1 cellular context compared by ENCODE assay signal in genomic region chr2:9003616-9004337, GRCh38.
TF ChIP-seq lines count a peak whose summit lies in the region.

Gene MBOAT2 (minus strand): TSS chr2:9003684. CDS start chr2:9003614, 70 bp downstream.

TF ChIP-seq in GM12878, 131 proteins besides CTCF, POLR2A, EP300 and RAD21 (continued from another document and continues in another):
- TF ChIP-seq CUX1 (IDR thresholded peaks at IDR 0.05; ENCODE audit: insufficient replicate concordance, low read depth, low read length) = no peak
- TF ChIP-seq NR2F1 (conservative IDR thresholded peaks at IDR 0.05) = peak; percentile 44
- TF ChIP-seq BRCA1 (IDR thresholded peaks at IDR 0.05; ENCODE audit: low read depth, low read length) = no peak
- no peak for TF ChIP-seq SREBF1 (IDR thresholded peaks at IDR 0.05; ENCODE audit: low read length)
- no peak; the same call in none of the 2 replicates for TF ChIP-seq LARP7 (IDR thresholded peaks at IDR 0.05)
- TF ChIP-seq, protein P1, sequence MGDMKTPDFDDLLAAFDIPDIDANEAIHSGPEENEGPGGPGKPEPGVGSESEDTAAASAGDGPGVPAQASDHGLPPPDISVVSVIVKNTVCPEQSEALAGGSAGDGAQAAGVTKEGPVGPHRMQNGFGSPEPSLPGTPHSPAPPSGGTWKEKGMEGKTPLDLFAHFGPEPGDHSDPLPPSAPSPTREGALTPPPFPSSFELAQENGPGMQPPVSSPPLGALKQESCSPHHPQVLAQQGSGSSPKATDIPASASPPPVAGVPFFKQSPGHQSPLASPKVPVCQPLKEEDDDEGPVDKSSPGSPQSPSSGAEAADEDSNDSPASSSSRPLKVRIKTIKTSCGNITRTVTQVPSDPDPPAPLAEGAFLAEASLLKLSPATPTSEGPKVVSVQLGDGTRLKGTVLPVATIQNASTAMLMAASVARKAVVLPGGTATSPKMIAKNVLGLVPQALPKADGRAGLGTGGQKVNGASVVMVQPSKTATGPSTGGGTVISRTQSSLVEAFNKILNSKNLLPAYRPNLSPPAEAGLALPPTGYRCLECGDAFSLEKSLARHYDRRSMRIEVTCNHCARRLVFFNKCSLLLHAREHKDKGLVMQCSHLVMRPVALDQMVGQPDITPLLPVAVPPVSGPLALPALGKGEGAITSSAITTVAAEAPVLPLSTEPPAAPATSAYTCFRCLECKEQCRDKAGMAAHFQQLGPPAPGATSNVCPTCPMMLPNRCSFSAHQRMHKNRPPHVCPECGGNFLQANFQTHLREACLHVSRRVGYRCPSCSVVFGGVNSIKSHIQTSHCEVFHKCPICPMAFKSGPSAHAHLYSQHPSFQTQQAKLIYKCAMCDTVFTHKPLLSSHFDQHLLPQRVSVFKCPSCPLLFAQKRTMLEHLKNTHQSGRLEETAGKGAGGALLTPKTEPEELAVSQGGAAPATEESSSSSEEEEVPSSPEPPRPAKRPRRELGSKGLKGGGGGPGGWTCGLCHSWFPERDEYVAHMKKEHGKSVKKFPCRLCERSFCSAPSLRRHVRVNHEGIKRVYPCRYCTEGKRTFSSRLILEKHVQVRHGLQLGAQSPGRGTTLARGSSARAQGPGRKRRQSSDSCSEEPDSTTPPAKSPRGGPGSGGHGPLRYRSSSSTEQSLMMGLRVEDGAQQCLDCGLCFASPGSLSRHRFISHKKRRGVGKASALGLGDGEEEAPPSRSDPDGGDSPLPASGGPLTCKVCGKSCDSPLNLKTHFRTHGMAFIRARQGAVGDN (IDR thresholded peaks at IDR 0.05) = peak; percentile 77
- TF ChIP-seq, protein P2, sequence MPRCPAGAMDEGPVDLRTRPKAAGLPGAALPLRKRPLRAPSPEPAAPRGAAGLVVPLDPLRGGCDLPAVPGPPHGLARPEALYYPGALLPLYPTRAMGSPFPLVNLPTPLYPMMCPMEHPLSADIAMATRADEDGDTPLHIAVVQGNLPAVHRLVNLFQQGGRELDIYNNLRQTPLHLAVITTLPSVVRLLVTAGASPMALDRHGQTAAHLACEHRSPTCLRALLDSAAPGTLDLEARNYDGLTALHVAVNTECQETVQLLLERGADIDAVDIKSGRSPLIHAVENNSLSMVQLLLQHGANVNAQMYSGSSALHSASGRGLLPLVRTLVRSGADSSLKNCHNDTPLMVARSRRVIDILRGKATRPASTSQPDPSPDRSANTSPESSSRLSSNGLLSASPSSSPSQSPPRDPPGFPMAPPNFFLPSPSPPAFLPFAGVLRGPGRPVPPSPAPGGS (IDR thresholded peaks at IDR 0.05; ENCODE audit: borderline replicate concordance, insufficient read depth, low read depth, low read length, poor library complexity, severe bottlenecking) = no peak
- TF ChIP-seq CREM (IDR thresholded peaks at IDR 0.05; ENCODE audit: low read depth) = no peak
- TF ChIP-seq CBFB (IDR thresholded peaks at IDR 0.05; ENCODE audit: low read depth) = no peak
- no peak for TF ChIP-seq TCF12 (IDR thresholded peaks at IDR 0.05; ENCODE audit: low read depth, low read length)
- no peak for TF ChIP-seq ZNF622 (IDR thresholded peaks at IDR 0.05)
- no peak for TF ChIP-seq EGR1 (IDR thresholded peaks at IDR 0.05; ENCODE audit: borderline replicate concordance in 1 of 2, low read depth in 2 of 2, low read length in 2 of 2)
- no peak for TF ChIP-seq RBBP5 (conservative IDR thresholded peaks at IDR 0.05)
- TF ChIP-seq FOXK2 (IDR thresholded peaks at IDR 0.05) = no peak
- no peak for TF ChIP-seq BMI1 (IDR thresholded peaks at IDR 0.05; ENCODE audit: borderline replicate concordance)
- TF ChIP-seq RAD51 (IDR thresholded peaks at IDR 0.05) = no peak
- no peak for TF ChIP-seq MYB (IDR thresholded peaks at IDR 0.05; ENCODE audit: borderline replicate concordance, low read depth, low read length)
- peak in 1 of 2 experiments; percentile 81; a peak in 2 of 4 replicates for TF ChIP-seq BHLHE40 (IDR thresholded peaks at IDR 0.05; ENCODE audit: borderline replicate concordance in 1 of 2, low read depth in 2 of 2, low read length in 1 of 2)
- no peak for TF ChIP-seq TAF1 (IDR thresholded peaks at IDR 0.05; ENCODE audit: borderline replicate concordance, low read depth, low read length)
- TF ChIP-seq WRNIP1 (IDR thresholded peaks at IDR 0.05; ENCODE audit: borderline replicate concordance, low read depth, low read length) = no peak
- TF ChIP-seq SREBF2 (IDR thresholded peaks at IDR 0.05; ENCODE audit: low read length) = no peak
- peak; percentile 36 for TF ChIP-seq DPF2 (IDR thresholded peaks at IDR 0.05)
- no peak for TF ChIP-seq KAT2A (conservative IDR thresholded peaks at IDR 0.05; ENCODE audit: control insufficient read depth, low read depth, low read length)
- no peak for TF ChIP-seq SRF (IDR thresholded peaks at IDR 0.05; ENCODE audit: low read depth in 2 of 2, low read length in 2 of 2)
- no peak for TF ChIP-seq ZZZ3 (IDR thresholded peaks at IDR 0.05; ENCODE audit: control insufficient read depth, insufficient read length, low read depth)
- TF ChIP-seq IRF4 (IDR thresholded peaks at IDR 0.05; ENCODE audit: low read depth, low read length) = no peak
- TF ChIP-seq FOS (IDR thresholded peaks at IDR 0.05; ENCODE audit: borderline replicate concordance, extremely low read depth, insufficient read length) = peak; percentile 54
- TF ChIP-seq EED (IDR thresholded peaks at IDR 0.05; ENCODE audit: low read depth) = no peak
- peak; percentile 92 for TF ChIP-seq SP1 (IDR thresholded peaks at IDR 0.05; ENCODE audit: low read depth, low read length)
- TF ChIP-seq, protein P3, sequence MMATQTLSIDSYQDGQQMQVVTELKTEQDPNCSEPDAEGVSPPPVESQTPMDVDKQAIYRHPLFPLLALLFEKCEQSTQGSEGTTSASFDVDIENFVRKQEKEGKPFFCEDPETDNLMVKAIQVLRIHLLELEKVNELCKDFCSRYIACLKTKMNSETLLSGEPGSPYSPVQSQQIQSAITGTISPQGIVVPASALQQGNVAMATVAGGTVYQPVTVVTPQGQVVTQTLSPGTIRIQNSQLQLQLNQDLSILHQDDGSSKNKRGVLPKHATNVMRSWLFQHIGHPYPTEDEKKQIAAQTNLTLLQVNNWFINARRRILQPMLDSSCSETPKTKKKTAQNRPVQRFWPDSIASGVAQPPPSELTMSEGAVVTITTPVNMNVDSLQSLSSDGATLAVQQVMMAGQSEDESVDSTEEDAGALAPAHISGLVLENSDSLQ (IDR thresholded peaks at IDR 0.05) = peak; percentile 80
- peak; percentile 92 for TF ChIP-seq PBX3 (IDR thresholded peaks at IDR 0.05; ENCODE audit: insufficient replicate concordance, low read depth, low read length)
- TF ChIP-seq, protein P4, sequence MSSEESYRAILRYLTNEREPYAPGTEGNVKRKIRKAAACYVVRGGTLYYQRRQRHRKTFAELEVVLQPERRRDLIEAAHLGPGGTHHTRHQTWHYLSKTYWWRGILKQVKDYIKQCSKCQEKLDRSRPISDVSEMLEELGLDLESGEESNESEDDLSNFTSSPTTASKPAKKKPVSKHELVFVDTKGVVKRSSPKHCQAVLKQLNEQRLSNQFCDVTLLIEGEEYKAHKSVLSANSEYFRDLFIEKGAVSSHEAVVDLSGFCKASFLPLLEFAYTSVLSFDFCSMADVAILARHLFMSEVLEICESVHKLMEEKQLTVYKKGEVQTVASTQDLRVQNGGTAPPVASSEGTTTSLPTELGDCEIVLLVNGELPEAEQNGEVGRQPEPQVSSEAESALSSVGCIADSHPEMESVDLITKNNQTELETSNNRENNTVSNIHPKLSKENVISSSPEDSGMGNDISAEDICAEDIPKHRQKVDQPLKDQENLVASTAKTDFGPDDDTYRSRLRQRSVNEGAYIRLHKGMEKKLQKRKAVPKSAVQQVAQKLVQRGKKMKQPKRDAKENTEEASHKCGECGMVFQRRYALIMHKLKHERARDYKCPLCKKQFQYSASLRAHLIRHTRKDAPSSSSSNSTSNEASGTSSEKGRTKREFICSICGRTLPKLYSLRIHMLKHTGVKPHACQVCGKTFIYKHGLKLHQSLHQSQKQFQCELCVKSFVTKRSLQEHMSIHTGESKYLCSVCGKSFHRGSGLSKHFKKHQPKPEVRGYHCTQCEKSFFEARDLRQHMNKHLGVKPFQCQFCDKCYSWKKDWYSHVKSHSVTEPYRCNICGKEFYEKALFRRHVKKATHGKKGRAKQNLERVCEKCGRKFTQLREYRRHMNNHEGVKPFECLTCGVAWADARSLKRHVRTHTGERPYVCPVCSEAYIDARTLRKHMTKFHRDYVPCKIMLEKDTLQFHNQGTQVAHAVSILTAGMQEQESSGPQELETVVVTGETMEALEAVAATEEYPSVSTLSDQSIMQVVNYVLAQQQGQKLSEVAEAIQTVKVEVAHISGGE (CRISPR knock-in tag; IDR thresholded peaks at IDR 0.05) = no peak
- no peak for TF ChIP-seq ZNF217 (IDR thresholded peaks at IDR 0.05)
- TF ChIP-seq NR2C2 (IDR thresholded peaks at IDR 0.05; ENCODE audit: borderline replicate concordance, control insufficient read depth, insufficient read length, low read depth) = no peak
- TF ChIP-seq, protein P5, sequence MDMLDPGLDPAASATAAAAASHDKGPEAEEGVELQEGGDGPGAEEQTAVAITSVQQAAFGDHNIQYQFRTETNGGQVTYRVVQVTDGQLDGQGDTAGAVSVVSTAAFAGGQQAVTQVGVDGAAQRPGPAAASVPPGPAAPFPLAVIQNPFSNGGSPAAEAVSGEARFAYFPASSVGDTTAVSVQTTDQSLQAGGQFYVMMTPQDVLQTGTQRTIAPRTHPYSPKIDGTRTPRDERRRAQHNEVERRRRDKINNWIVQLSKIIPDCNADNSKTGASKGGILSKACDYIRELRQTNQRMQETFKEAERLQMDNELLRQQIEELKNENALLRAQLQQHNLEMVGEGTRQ (IDR thresholded peaks at IDR 0.05; ENCODE audit: borderline replicate concordance, low read depth, low read length) = no peak
- TF ChIP-seq TARDBP (IDR thresholded peaks at IDR 0.05; ENCODE audit: borderline replicate concordance) = no peak
- no peak for TF ChIP-seq IRF5 (IDR thresholded peaks at IDR 0.05; ENCODE audit: borderline replicate concordance)
- TF ChIP-seq, protein P6, sequence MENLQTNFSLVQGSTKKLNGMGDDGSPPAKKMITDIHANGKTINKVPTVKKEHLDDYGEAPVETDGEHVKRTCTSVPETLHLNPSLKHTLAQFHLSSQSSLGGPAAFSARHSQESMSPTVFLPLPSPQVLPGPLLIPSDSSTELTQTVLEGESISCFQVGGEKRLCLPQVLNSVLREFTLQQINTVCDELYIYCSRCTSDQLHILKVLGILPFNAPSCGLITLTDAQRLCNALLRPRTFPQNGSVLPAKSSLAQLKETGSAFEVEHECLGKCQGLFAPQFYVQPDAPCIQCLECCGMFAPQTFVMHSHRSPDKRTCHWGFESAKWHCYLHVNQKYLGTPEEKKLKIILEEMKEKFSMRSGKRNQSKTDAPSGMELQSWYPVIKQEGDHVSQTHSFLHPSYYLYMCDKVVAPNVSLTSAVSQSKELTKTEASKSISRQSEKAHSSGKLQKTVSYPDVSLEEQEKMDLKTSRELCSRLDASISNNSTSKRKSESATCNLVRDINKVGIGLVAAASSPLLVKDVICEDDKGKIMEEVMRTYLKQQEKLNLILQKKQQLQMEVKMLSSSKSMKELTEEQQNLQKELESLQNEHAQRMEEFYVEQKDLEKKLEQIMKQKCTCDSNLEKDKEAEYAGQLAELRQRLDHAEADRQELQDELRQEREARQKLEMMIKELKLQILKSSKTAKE (IDR thresholded peaks at IDR 0.05; ENCODE audit: low read depth, poor library complexity, severe bottlenecking) = no peak
- peak; percentile 75 for TF ChIP-seq POLR2AphosphoS5 (IDR thresholded peaks at IDR 0.05; ENCODE audit: low read length)
